Comparison of ENCODE assay signal across 22 cellular contexts in genomic region chr2:108270768-108271506, GRCh38. TPM values are rescaled to one million over a fixed set of nuclear protein-coding genes. Genes with fewer than 3 reads are reported as not detected.
DNase-seq lines count a peak whose midpoint lies in the region; ATAC-seq, FAIRE-seq and TF ChIP-seq lines count a peak whose summit lies in the region.
"Had no signal": no experiment of that assay in that cellular context is flagged by ENCODE, and none has a peak within 500 bp of the region (broad histone marks: within the 10 kb centered on the region; RNA-seq: fewer than 3 reads in every experiment).

No MANE protein-coding gene starts in this region.

- intact Hi-C loops in PC-3 (cut with micrococcal nuclease): loop anchor here (5.0 kb wide), 1 partner anchor 54 kb away; no protein-coding TSS in a partner anchor

- BruUV-seq in PC-3 (replicated peaks; lab: Mats Ljungman, UMichigan): no TSS peak

- no peak for FAIRE-seq in urothelium cell line (lab: Jason Lieb, UNC)
- FAIRE-seq: H1, islet of Langerhans had no signal

- no peak for ATAC-seq in PC-3
- peak; percentile 44 for ATAC-seq in esophagus mucosa
- no peak for ATAC-seq in GM21825 (IDR thresholded peaks at IDR 0.05; ENCODE audit: unreplicated experiment)

- no peaks in the 10 kb centered on the region for H3K79me2 ChIP-seq in PC-3 (ENCODE audit: low read length)

- CTCF ChIA-PET in PC-3 (lab: Charles Lee): no interaction called here

- H3F3A ChIP-seq in PC-3 (ENCODE audit: low read length, unreplicated experiment): no peaks in the 10 kb centered on the region

- H4K20me1 ChIP-seq in PC-3 (ENCODE audit: low read length): no peaks in the 10 kb centered on the region

- no peak for DNase-seq in PC-3
- no peak for DNase-seq in stimulated activated CD8-positive, alpha-beta memory T cell treated with anti-CD3 and anti-CD28 coated beads, Interleukin-4, amount 100 ng/mL, for 48 hours
- DNase-seq in SIG-M5 treated with dmso at 0.1 percent for 504 hours (lab: John Stamatoyannopoulos, UW; ENCODE audit: unreplicated experiment): no peak
- no peak for DNase-seq in urothelium cell line (ENCODE audit: low spot score)
- DNase-seq: activated CD4-positive, alpha-beta memory T cell treated with anti-CD3 and anti-CD28 coated beads for 36 hours; activated naive CD4-positive, alpha-beta T cell treated with anti-CD3 and anti-CD28 coated beads, Interleukin-2, amount 50 U/mL, for 16 hours; activated T-cell treated with anti-CD3 and anti-CD28 coated beads, Interleukin-2, amount 50 U/mL, for 1 hour; DMS 273 treated with DMSO at 0.1 percent for 48 hours; esophagus squamous epithelium; heart right ventricle; NCI-H1092; NCI-H2171 treated with DMSO at 0.1 percent for 48 hours; NCI-H82; stimulated activated CD4-positive, alpha-beta T cell treated with anti-CD3 and anti-CD28 coated beads, Interleukin-4, amount 100 ng/mL, for 4 hours had no signal

- peaks cover 38% of the 10 kb centered on the region for H3K4me1 ChIP-seq in PC-3 (ENCODE audit: insufficient read depth, low read length)
- peaks cover 59% of the 10 kb centered on the region for H3K4me1 ChIP-seq in mucosa of stomach (ENCODE audit: control insufficient read depth, insufficient read depth, low read length)
- H3K4me1 ChIP-seq: suprapubic skin had no signal

- no peak overlapping the region for H3K4me2 ChIP-seq in PC-3 (ENCODE audit: low read length)

- POLR2A ChIA-PET in PC-3 (lab: Charles Lee; ENCODE audit: unreplicated experiment): no interaction called here

- H3K9ac ChIP-seq in PC-3 (ENCODE audit: low read length) (no peak overlapping the region), mucosa of stomach (ENCODE audit: low read length) (no peak overlapping the region)

- H3K36me3 ChIP-seq in PC-3 (ENCODE audit: low read depth, low read length): no peaks in the 10 kb centered on the region
- no peaks in the 10 kb centered on the region for H3K36me3 ChIP-seq in mucosa of stomach (ENCODE audit: control insufficient read depth, insufficient read depth, low read length)
- H3K36me3 ChIP-seq: esophagus squamous epithelium, heart right ventricle, suprapubic skin had no signal

- H3K27me3 ChIP-seq in PC-3 (ENCODE audit: low read length) (no peaks in the 10 kb centered on the region), mucosa of stomach (ENCODE audit: control insufficient read depth, insufficient read depth, low read length) (no peaks in the 10 kb centered on the region)
- H3K27me3 ChIP-seq: esophagus squamous epithelium, suprapubic skin had no signal

- TF ChIP-seq CTCF in PC-3 (conservative IDR thresholded peaks at IDR 0.05; ENCODE audit: low read depth, low read length): no peak

- no peak overlapping the region; the same call in 1 of the 2 replicates for H2AFZ ChIP-seq in PC-3 (ENCODE audit: low read length)

- H3K9me3 ChIP-seq in PC-3 (ENCODE audit: low read length) (no peaks in the 10 kb centered on the region), mucosa of stomach (ENCODE audit: control insufficient read depth, low read length) (no peaks in the 10 kb centered on the region)
- H3K9me3 ChIP-seq: esophagus squamous epithelium, heart right ventricle, suprapubic skin had no signal

- H3K4me3 ChIP-seq in PC-3 (ENCODE audit: low read length) (no peak overlapping the region), mucosa of stomach (ENCODE audit: low read length) (peak overlapping the region; percentile 9)
- H3K4me3 ChIP-seq: suprapubic skin had no signal

- peak overlapping the region; percentile 73; the same call in 1 of the 2 replicates for H3K27ac ChIP-seq in PC-3 (ENCODE audit: low read length)
- H3K27ac ChIP-seq: suprapubic skin had no signal

- no peaks in the 10 kb centered on the region for H3K9me2 ChIP-seq in PC-3 (replicated peaks; ENCODE audit: low read length)

RNA-seq across cellular contexts. Expression of gene SULT1C2, which starts 17.8 kb away (rescaled TPM):
- not detected in 2 replicates for total RNA-seq in PC-3 (2014; rRNA removed)
- not detected for total RNA-seq in esophagus mucosa
- total RNA-seq: activated CD4-positive, alpha-beta memory T cell treated with anti-CD3 and anti-CD28 coated beads for 36 hours; dermis blood vessel endothelial cell; suprapubic skin had no signal

RNA-seq across cellular contexts. Expression of gene SULT1C3, which starts 31.2 kb away (rescaled TPM):
- total RNA-seq in PC-3 (2014; rRNA removed) (not detected in 2 replicates), esophagus mucosa (0.68 TPM)
- total RNA-seq: activated CD4-positive, alpha-beta memory T cell treated with anti-CD3 and anti-CD28 coated beads for 36 hours; dermis blood vessel endothelial cell; esophagus squamous epithelium; H1; heart right ventricle; omental fat pad; suprapubic skin had no signal
